In the genomic region with DNA sequence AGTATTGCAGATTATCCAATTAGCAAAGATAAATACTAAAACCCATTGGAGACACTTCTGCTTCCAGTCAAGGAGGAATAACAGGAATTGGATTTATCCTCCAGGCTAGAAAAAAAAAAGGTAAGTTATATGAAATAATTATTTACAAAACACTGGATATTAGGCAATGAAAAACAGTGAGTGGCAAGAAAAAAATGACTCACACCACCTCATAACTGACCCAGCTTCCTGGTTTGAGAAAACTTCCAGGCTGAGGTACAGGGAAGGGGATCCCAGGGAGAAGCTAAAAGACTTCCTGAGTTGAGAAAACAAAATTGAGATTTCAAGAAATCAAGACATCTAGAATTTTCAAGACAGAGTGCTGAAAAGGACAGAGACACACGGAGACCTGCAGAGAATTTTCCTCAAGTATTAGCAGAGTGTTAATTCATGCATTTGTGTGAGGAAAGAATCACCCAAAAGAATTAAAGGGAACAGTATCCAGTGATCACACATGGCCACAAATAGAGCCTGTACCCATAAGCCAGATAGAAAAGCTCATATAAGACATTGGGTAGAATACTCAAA, we compare ENCODE assay signal across 18 cellular contexts. TPM values are rescaled to one million over a fixed set of nuclear protein-coding genes. Genes with fewer than 3 reads are reported as not detected.
DNase-seq lines count a peak whose midpoint lies in the region; ATAC-seq, FAIRE-seq and TF ChIP-seq lines count a peak whose summit lies in the region.
"Had no signal": no experiment of that assay in that cellular context is flagged by ENCODE, and none has a peak within 500 bp of the region (broad histone marks: within the 10 kb centered on the region; RNA-seq: fewer than 3 reads in every experiment).

No MANE protein-coding gene starts in this region.

- DNase-seq in ELR (ENCODE audit: low read depth) = peak; percentile 21
- DNase-seq in HT1080 (ENCODE audit: low read depth) = peak; percentile 20
- peak; percentile 84 for DNase-seq in bronchial epithelial cell (ENCODE audit: low read depth)
- peak; percentile 11 for DNase-seq in glomerular visceral epithelial cell (ENCODE audit: extremely low spot score)
- no peak for DNase-seq in activated CD4-positive, alpha-beta T cell treated with anti-CD3 and anti-CD28 coated beads for 4 hours
- no peak for DNase-seq in NCI-H187 (lab: John Stamatoyannopoulos, UW)
- DNase-seq: CD8-positive, alpha-beta memory T cell; GDM1; H9; NCI-H1417 treated with DMSO at 0.1 percent for 48 hours; NCI-H1930; NCI-H526; Right ventricle myocardium superior had no signal

- ATAC-seq in HG03521 (IDR thresholded peaks at IDR 0.05; ENCODE audit: unreplicated experiment) (no peak), GM21367 (IDR thresholded peaks at IDR 0.05; ENCODE audit: unreplicated experiment) (no peak)
- ATAC-seq: Panc1 had no signal

- no peak for TF ChIP-seq CTCF in bronchial epithelial cell (IDR thresholded peaks at IDR 0.05; ENCODE audit: insufficient read depth, low read length, severe bottlenecking)

- no peaks in the 10 kb centered on the region for H3K36me3 ChIP-seq in bronchial epithelial cell (ENCODE audit: control insufficient read depth, insufficient read depth, low read length)
- H3K36me3 ChIP-seq: BLaER1 treated with 17β-estradiol and CSF1 and Interleukin-3, amounts not matched to agents 10 nM and 100 nM had no signal

- no peak overlapping the region for H3K4me3 ChIP-seq in bronchial epithelial cell (ENCODE audit: low read depth, low read length)
- H3K4me3 ChIP-seq: BLaER1 treated with 17β-estradiol and CSF1 and Interleukin-3, amounts not matched to agents 10 nM and 100 nM; SK-N-MC had no signal

- H3K27me3 ChIP-seq in bronchial epithelial cell (ENCODE audit: control insufficient read depth, insufficient read depth, low read length) = no peaks in the 10 kb centered on the region
- H3K27me3 ChIP-seq: BLaER1 treated with 17β-estradiol and CSF1 and Interleukin-3, amounts not matched to agents 10 nM and 100 nM had no signal

- no peak for FAIRE-seq in bronchial epithelial cell (lab: Jason Lieb, UNC)

RNA-seq across cellular contexts. Expression of gene SRD5A2, which starts 17.4 kb away (rescaled TPM):
- not detected in 2 replicates for total RNA-seq in HT1080 (2014; rRNA removed; shearing (Covaris generic))
- polyA plus RNA-seq in HT1080 (2015; cell fraction: cytosol; rRNA removed) = not detected in 2 replicates
- polyA plus RNA-seq in HT1080 (2015; cell fraction: nucleus; rRNA removed) = not detected in 2 replicates
- total RNA-seq in bronchial epithelial cell = under 0.01 TPM in 1 of 2 replicates, not detected in the other
- total RNA-seq: CD8-positive, alpha-beta memory T cell; H9; Right ventricle myocardium superior had no signal
- polyA plus RNA-seq: CD8-positive, alpha-beta memory T cell had no signal

Comparison
In these comparisons a context has a peak if more than half of its experiments do, and no peak if none do; other contexts are left out.
1. DNase-seq: peak in ELR (single experiment), HT1080 (single experiment), bronchial epithelial cell (single experiment) and glomerular visceral epithelial cell (single experiment); none in activated CD4-positive, alpha-beta T cell treated with anti-CD3 and anti-CD28 coated beads for 4 hours (0 of 2) and NCI-H187 (0 of 2).